ENCODE assay signal across 18 cellular contexts in the genomic region with DNA sequence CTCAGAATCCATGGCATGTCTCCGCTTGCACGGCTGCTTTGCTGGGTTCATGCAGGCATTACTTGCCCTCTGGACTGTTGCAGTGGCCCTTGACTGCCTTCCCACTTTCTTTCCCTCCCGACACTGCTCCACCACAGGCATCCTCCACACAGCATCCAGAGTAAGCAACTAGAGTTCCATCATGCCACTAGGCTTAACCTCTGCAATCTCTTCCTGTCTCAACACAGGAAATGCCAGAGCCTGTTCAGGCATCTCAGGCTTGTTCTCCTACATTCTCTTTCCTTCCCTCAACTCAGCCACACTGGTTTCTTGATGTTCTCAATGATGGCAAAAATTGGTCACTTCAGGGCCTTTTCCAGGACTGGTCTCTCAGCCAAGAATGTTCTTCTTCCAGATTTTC.
DNase-seq lines count a peak whose midpoint lies in the region; ATAC-seq, FAIRE-seq and TF ChIP-seq lines count a peak whose summit lies in the region.
"Had no signal": no experiment of that assay in that cellular context is flagged by ENCODE, and none has a peak within 500 bp of the region (broad histone marks: within the 10 kb centered on the region; RNA-seq: fewer than 3 reads in every experiment).

No MANE protein-coding gene starts in this region.

- peak overlapping the region; percentile 76 for H2AFZ ChIP-seq in keratinocyte (ENCODE audit: control insufficient read depth, low read length)

- ATAC-seq in HG03175 (IDR thresholded peaks at IDR 0.05; ENCODE audit: unreplicated experiment) = no peak
- ATAC-seq: activated CD8-positive, alpha-beta memory T cell treated with anti-CD3 and anti-CD28 coated beads, Interleukin-2, amount 10 ng/mL, durations not matched to agents 7 days and 5 days had no signal

- no peak overlapping the region for H3K27ac ChIP-seq in AG04450 (ENCODE audit: low read depth, low read length)
- peak overlapping the region; percentile 15 for H3K27ac ChIP-seq in keratinocyte (ENCODE audit: control insufficient read depth, insufficient read depth, low read length)
- H3K27ac ChIP-seq: SK-N-MC, WERI-Rb-1 had no signal

- H3K79me2 ChIP-seq in keratinocyte (ENCODE audit: control insufficient read depth, insufficient read depth, low read length) = no peaks in the 10 kb centered on the region

- CTCF ChIA-PET in AG04450 (lab: Charles Lee) = no interaction called here

- peak; percentile 20 for DNase-seq in AG04450 (ENCODE audit: low read depth, low spot score)
- peak; percentile 51 for DNase-seq in HFFc6
- peak; percentile 91 for DNase-seq in bronchial epithelial cell (ENCODE audit: low read depth)
- DNase-seq in keratinocyte (ENCODE audit: low read depth, low spot score) = peak; percentile 50
- no peak for DNase-seq in activated naive CD4-positive, alpha-beta T cell treated with anti-CD3 and anti-CD28 coated beads, Interleukin-2, amount 50 U/mL, for 16 hours
- DNase-seq in H7 = no peak
- no peak for DNase-seq in cerebellar nuclear complex (lab: John Stamatoyannopoulos, UW)
- DNase-seq: activated CD8-positive, alpha-beta memory T cell treated with anti-CD3 and anti-CD28 coated beads, Interleukin-2, amount 10 ng/mL, durations not matched to agents 7 days and 5 days; activated naive CD4-positive, alpha-beta T cell treated with Interleukin-2 at 50 U/mL for 16 hours; AML-193; NCI-H1092 treated with DMSO at 0.1 percent for 48 hours; NCI-H2171 treated with DMSO at 0.1 percent for 48 hours; WERI-Rb-1 had no signal

- H3K27me3 ChIP-seq in AG04450 (ENCODE audit: control insufficient read depth, insufficient read depth, low read length) (no peaks in the 10 kb centered on the region), bronchial epithelial cell (ENCODE audit: control insufficient read depth, insufficient read depth, low read length) (no peaks in the 10 kb centered on the region), keratinocyte (ENCODE audit: control insufficient read depth, extremely low read depth, insufficient read depth, low read length) (no peaks in the 10 kb centered on the region), H7 (ENCODE audit: control insufficient read depth, insufficient read depth, low read length) (no peaks in the 10 kb centered on the region)

- H3K4me3 Mint-ChIP-seq in HFFc6 = no peak overlapping the region
- H3K4me3 Mint-ChIP-seq: activated CD8-positive, alpha-beta memory T cell treated with anti-CD3 and anti-CD28 coated beads, Interleukin-2, amount 10 ng/mL, durations not matched to agents 7 days and 5 days; memory B cell had no signal

- peaks cover 46% of the 10 kb centered on the region for H3K4me1 ChIP-seq in keratinocyte (ENCODE audit: control insufficient read depth, extremely low read depth, insufficient read depth, low read length)

- H4K20me1 ChIP-seq in keratinocyte (ENCODE audit: control insufficient read depth, extremely low read depth, insufficient read depth, low read length) = no peaks in the 10 kb centered on the region

- no peaks in the 10 kb centered on the region for H3K36me3 Mint-ChIP-seq in HFFc6 (ENCODE audit: low read depth)
- H3K36me3 Mint-ChIP-seq: memory B cell had no signal

- TF ChIP-seq CTCF in AG04450 (IDR thresholded peaks at IDR 0.05; ENCODE audit: low read depth, low read length) = no peak
- TF ChIP-seq CTCF in HFFc6 (IDR thresholded peaks at IDR 0.05) = no peak
- TF ChIP-seq CTCF in bronchial epithelial cell (IDR thresholded peaks at IDR 0.05; ENCODE audit: insufficient read depth, low read length, severe bottlenecking) = no peak
- TF ChIP-seq CTCF in keratinocyte (optimal IDR thresholded peaks at IDR 0.05 in 1 of 3, IDR thresholded peaks at IDR 0.05 in 1 of 3, conservative IDR thresholded peaks at IDR 0.05 in 1 of 3; ENCODE audit: extremely low read depth in 1 of 3, insufficient read depth in 2 of 3, low read length in 3 of 3) = no peak

- POLR2A ChIA-PET in AG04450 (lab: Yijun Ruan, JAX) = no interaction called here

- H3K27me3 Mint-ChIP-seq in HFFc6 (ENCODE audit: insufficient read depth) = no peaks in the 10 kb centered on the region
- H3K27me3 Mint-ChIP-seq: activated CD8-positive, alpha-beta memory T cell treated with anti-CD3 and anti-CD28 coated beads, Interleukin-2, amount 10 ng/mL, durations not matched to agents 7 days and 5 days; memory B cell had no signal

- H3K4me2 ChIP-seq in keratinocyte (ENCODE audit: control insufficient read depth, extremely low read depth, insufficient read depth, low read depth, low read length) = peak overlapping the region; percentile 63

- no peak overlapping the region for H3K9ac ChIP-seq in keratinocyte (ENCODE audit: control insufficient read depth, extremely low read depth, insufficient read depth, low read length)

- no peak overlapping the region for H3K27ac Mint-ChIP-seq in HFFc6
- H3K27ac Mint-ChIP-seq: activated CD8-positive, alpha-beta memory T cell treated with anti-CD3 and anti-CD28 coated beads, Interleukin-2, amount 10 ng/mL, durations not matched to agents 7 days and 5 days; memory B cell had no signal

- dilution Hi-C loops in keratinocyte (cut with MboI; ENCODE audit: extremely low pct_ligation_motif_present, low sequenced_read_pairs) = no loop called here

- FAIRE-seq in bronchial epithelial cell (lab: Jason Lieb, UNC) (no peak), keratinocyte (lab: Jason Lieb, UNC) (peak; percentile 95)
- FAIRE-seq: colon, D721Med had no signal

- H3K4me3 ChIP-seq in AG04450 (ENCODE audit: low read depth, low read length) (no peak overlapping the region), bronchial epithelial cell (ENCODE audit: low read depth, low read length) (no peak overlapping the region), keratinocyte (ENCODE audit: control insufficient read depth in 2 of 3, extremely low read depth in 1 of 3, insufficient read depth in 2 of 3, low read depth in 1 of 3, low read length in 3 of 3) (no peak overlapping the region), H7 (ENCODE audit: insufficient read depth, low read depth, low read length) (no peak overlapping the region)
- H3K4me3 ChIP-seq: SK-N-MC had no signal

- H3K4me1 Mint-ChIP-seq in HFFc6 (ENCODE audit: low read depth) = peaks cover 31% of the 10 kb centered on the region
- H3K4me1 Mint-ChIP-seq: memory B cell had no signal

- H3K9me1 ChIP-seq in keratinocyte (ENCODE audit: control insufficient read depth, extremely low read depth, insufficient read depth, low read length) = no peaks in the 10 kb centered on the region

- H3K9me3 ChIP-seq in AG04450 (ENCODE audit: control insufficient read depth, insufficient read depth, low read length) = no peaks in the 10 kb centered on the region
- no peaks in the 10 kb centered on the region for H3K9me3 ChIP-seq in keratinocyte (ENCODE audit: control insufficient read depth, low read depth, low read length)

- H3K36me3 ChIP-seq in bronchial epithelial cell (ENCODE audit: control insufficient read depth, insufficient read depth, low read length) (no peaks in the 10 kb centered on the region), keratinocyte (ENCODE audit: control insufficient read depth in 2 of 2, extremely low read depth in 1 of 2, insufficient read depth in 2 of 2, low read length in 2 of 2) (no peaks in the 10 kb centered on the region), H7 (replicated peaks; ENCODE audit: control insufficient read depth, insufficient read depth, low read length) (no peaks in the 10 kb centered on the region)
- H3K36me3 ChIP-seq: WERI-Rb-1 had no signal

- no peaks in the 10 kb centered on the region for H3K9me3 Mint-ChIP-seq in HFFc6
- H3K9me3 Mint-ChIP-seq: memory B cell had no signal

Comparison
In these comparisons a context has a peak if more than half of its experiments do, and no peak if none do; other contexts are left out.
1. DNase-seq: peak in AG04450 (single experiment), HFFc6 (single experiment), bronchial epithelial cell (single experiment) and keratinocyte (single experiment); none in activated naive CD4-positive, alpha-beta T cell treated with anti-CD3 and anti-CD28 coated beads, Interleukin-2, amount 50 U/mL, for 16 hours (single experiment), H7 (single experiment) and cerebellar nuclear complex (0 of 2).